Comparison of ENCODE assay signal across 1 cellular context in genomic region chr19:49129238-49129583, GRCh38.
TF ChIP-seq lines count a peak whose summit lies in the region.

No MANE protein-coding gene starts in this region.

TF ChIP-seq in HCT116, 20 proteins besides CTCF, POLR2A, EP300 and RAD21 (continued from another document):
- TF ChIP-seq MAX (IDR thresholded peaks at IDR 0.05), result no peak
- TF ChIP-seq ATF3 (IDR thresholded peaks at IDR 0.05), result no peak
- TF ChIP-seq POLR2AphosphoS5 (IDR thresholded peaks at IDR 0.05; ENCODE audit: low read depth, low read length), result no peak
- TF ChIP-seq TCF7L2 (IDR thresholded peaks at IDR 0.05; ENCODE audit: borderline replicate concordance, extremely low read depth, insufficient read depth, insufficient read length), result no peak
